Comparison of ENCODE assay signal across 19 cellular contexts in the genomic region with DNA sequence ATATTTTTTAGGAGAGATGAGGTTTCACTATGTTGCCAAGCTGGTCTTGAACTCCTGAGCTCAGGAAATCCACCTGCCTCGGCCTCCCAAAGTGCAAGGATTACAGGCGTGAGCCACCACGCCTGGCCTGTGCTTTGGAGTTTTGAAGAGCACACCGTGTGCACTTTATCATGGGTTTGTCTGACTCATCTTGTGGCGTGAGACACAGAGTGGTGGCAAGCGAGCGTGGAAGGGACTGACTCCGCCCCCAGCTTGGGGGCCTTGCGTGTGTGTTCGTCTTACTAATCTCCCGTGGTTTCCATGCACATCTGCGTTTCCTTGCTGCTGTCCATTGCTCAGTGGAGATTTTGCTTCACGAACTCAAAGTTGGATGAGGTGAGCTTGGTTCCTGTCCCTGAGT. TPM values are rescaled to one million over a fixed set of nuclear protein-coding genes. Genes with fewer than 3 reads are reported as not detected.
A peak's percentile ranks its signal among the peaks of the same experiment; 100 is the strongest.
DNase-seq lines count a peak whose midpoint lies in the region; ATAC-seq, FAIRE-seq and TF ChIP-seq lines count a peak whose summit lies in the region.
"Had no signal": no experiment of that assay in that cellular context is flagged by ENCODE, and none has a peak within 500 bp of the region (broad histone marks: within the 10 kb centered on the region; RNA-seq: fewer than 3 reads in every experiment).

No MANE protein-coding gene starts in this region.

- H3K27ac ChIP-seq in trophoblast cell (ENCODE audit: low read depth, low read length) (no peak overlapping the region), kidney (ENCODE audit: low read depth in 2 of 2, low read length in 2 of 2) (no peak overlapping the region)
- H3K27ac ChIP-seq: KMS-11, RWPE1, SJCRH30 had no signal

- ATAC-seq in activated naive CD8-positive, alpha-beta T cell treated with anti-CD3 and anti-CD28 coated beads, Interleukin-2, amount 50 U/mL, for 24 hours = peak; percentile 49
- ATAC-seq: PC-3 had no signal

- no peaks in the 10 kb centered on the region for H3K79me1 ChIP-seq in trophoblast cell (ENCODE audit: low read length)

- no peak overlapping the region for H4K91ac ChIP-seq in trophoblast cell (ENCODE audit: low read depth, low read length)

- no peak overlapping the region for H3K9ac ChIP-seq in trophoblast cell (ENCODE audit: low read length)
- no peak overlapping the region for H3K9ac ChIP-seq in kidney (ENCODE audit: low read length in 2 of 2)
- H3K9ac ChIP-seq: KMS-11 had no signal

- H3K18ac ChIP-seq in trophoblast cell (ENCODE audit: low read length) = peak overlapping the region; percentile 25

- peak; percentile 20 for DNase-seq in activated naive CD8-positive, alpha-beta T cell treated with anti-CD3 and anti-CD28 coated beads, Interleukin-2, amount 50 U/mL, for 24 hours
- DNase-seq in activated naive CD8-positive, alpha-beta T cell treated with anti-CD3 and anti-CD28 coated beads for 36 hours = no peak
- DNase-seq in RPMI7951 (ENCODE audit: low read depth) (peak; percentile 47), bronchial epithelial cell (ENCODE audit: low read depth) (no peak), trophoblast cell (no peak), kidney (no peak)
- DNase-seq in activated effector memory CD4-positive, alpha-beta T cell treated with anti-CD3 and anti-CD28 coated beads, Interleukin-2, amount 50 U/mL, for 16 hours = no peak
- DNase-seq: ACHN, DMS79, NCI-H1092, NCI-H1436 treated with DMSO at 0.1 percent for 48 hours, NCI-H2029, NCI-H345, NCI-H526, PC-3, SJCRH30 had no signal

- H2BK12ac ChIP-seq in trophoblast cell (ENCODE audit: low read length) = no peak overlapping the region

- no peak overlapping the region for H4K8ac ChIP-seq in trophoblast cell (ENCODE audit: low read depth, low read length)

- no peak overlapping the region for H2BK120ac ChIP-seq in trophoblast cell (ENCODE audit: insufficient read depth, low read length, poor library complexity)

- H3K36me3 ChIP-seq in bronchial epithelial cell (ENCODE audit: control insufficient read depth, insufficient read depth, low read length) (peaks cover 39% of the 10 kb centered on the region), trophoblast cell (ENCODE audit: control insufficient read depth in 1 of 2, insufficient read depth in 2 of 2, low read length in 2 of 2) (peaks cover 56 to 77% of the 10 kb centered on the region in 2 experiments), kidney (ENCODE audit: control insufficient read depth in 1 of 2, insufficient read depth in 2 of 2, low read length in 2 of 2) (peaks cover 41 to 52% of the 10 kb centered on the region in 2 donors)

- peaks cover 33% of the 10 kb centered on the region for H3K36me3 Mint-ChIP-seq in activated naive CD8-positive, alpha-beta T cell treated with anti-CD3 and anti-CD28 coated beads, Interleukin-2, amount 50 U/mL, for 24 hours (ENCODE audit: low read depth)
- H3K36me3 Mint-ChIP-seq in activated naive CD8-positive, alpha-beta T cell treated with anti-CD3 and anti-CD28 coated beads for 36 hours = peaks cover 17% of the 10 kb centered on the region

- H3K4me3 Mint-ChIP-seq in activated naive CD8-positive, alpha-beta T cell treated with anti-CD3 and anti-CD28 coated beads, Interleukin-2, amount 50 U/mL, for 24 hours = no peak overlapping the region
- H3K4me3 Mint-ChIP-seq in activated naive CD8-positive, alpha-beta T cell treated with anti-CD3 and anti-CD28 coated beads for 36 hours = no peak overlapping the region
- H3K4me3 Mint-ChIP-seq: CD14-positive monocyte had no signal

- no peak overlapping the region for H3K4ac ChIP-seq in trophoblast cell (ENCODE audit: low read depth, low read length)

- H3K4me2 ChIP-seq in trophoblast cell (ENCODE audit: low read length) = no peak overlapping the region
- H3K4me2 ChIP-seq: KMS-11 had no signal

- H3K4me1 ChIP-seq in trophoblast cell (ENCODE audit: control insufficient read depth in 1 of 2, insufficient read depth in 2 of 2, low read length in 2 of 2) (no peaks in the 10 kb centered on the region), kidney (ENCODE audit: control insufficient read depth in 1 of 2, insufficient read depth in 1 of 2, low read depth in 1 of 2, low read length in 2 of 2) (no peaks in the 10 kb centered on the region)
- H3K4me1 ChIP-seq: SJCRH30 had no signal

- no peaks in the 10 kb centered on the region for H3K79me2 ChIP-seq in trophoblast cell (ENCODE audit: control insufficient read depth, insufficient read depth, low read length, poor library complexity)

- no peaks in the 10 kb centered on the region for H3K27me3 Mint-ChIP-seq in activated naive CD8-positive, alpha-beta T cell treated with anti-CD3 and anti-CD28 coated beads, Interleukin-2, amount 50 U/mL, for 24 hours
- no peaks in the 10 kb centered on the region for H3K27me3 Mint-ChIP-seq in activated naive CD8-positive, alpha-beta T cell treated with anti-CD3 and anti-CD28 coated beads for 36 hours

- peaks cover 5% of the 10 kb centered on the region for H3K4me1 Mint-ChIP-seq in activated naive CD8-positive, alpha-beta T cell treated with anti-CD3 and anti-CD28 coated beads, Interleukin-2, amount 50 U/mL, for 24 hours
- peaks cover 10% of the 10 kb centered on the region for H3K4me1 Mint-ChIP-seq in activated naive CD8-positive, alpha-beta T cell treated with anti-CD3 and anti-CD28 coated beads for 36 hours
- H3K4me1 Mint-ChIP-seq: CD14-positive monocyte had no signal

- peak; percentile 47 for FAIRE-seq in bronchial epithelial cell (lab: Jason Lieb, UNC)
- FAIRE-seq in kidney (lab: Jason Lieb, UNC) = no peak

- intact Hi-C loops in kidney (cut with DNase I) = no loop called here

- H2AK5ac ChIP-seq in trophoblast cell (ENCODE audit: low read length) = no peak overlapping the region

- no peaks in the 10 kb centered on the region for H3K9me3 Mint-ChIP-seq in activated naive CD8-positive, alpha-beta T cell treated with anti-CD3 and anti-CD28 coated beads, Interleukin-2, amount 50 U/mL, for 24 hours
- H3K9me3 Mint-ChIP-seq in activated naive CD8-positive, alpha-beta T cell treated with anti-CD3 and anti-CD28 coated beads for 36 hours = no peaks in the 10 kb centered on the region

- H3K9me3 ChIP-seq in trophoblast cell (ENCODE audit: insufficient read depth, low read depth, low read length) (peaks cover 2% of the 10 kb centered on the region), kidney (ENCODE audit: control insufficient read depth in 1 of 2, low read length in 2 of 2) (no peaks in the 10 kb centered on the region)
- H3K9me3 ChIP-seq: SJCRH30 had no signal

- no CpG with 5 or more reads among the region's 13 CpGs for WGBS in trophoblast cell (ENCODE audit: extremely low coverage, insufficient coverage, insufficient read length)

- H3K4me3 ChIP-seq in bronchial epithelial cell (ENCODE audit: low read depth, low read length) (no peak overlapping the region), trophoblast cell (ENCODE audit: low read depth, low read length) (no peak overlapping the region), kidney (ENCODE audit: low read length in 2 of 2) (no peak overlapping the region)
- H3K4me3 ChIP-seq: SJCRH30 had no signal

- no peak overlapping the region for H3K27ac Mint-ChIP-seq in activated naive CD8-positive, alpha-beta T cell treated with anti-CD3 and anti-CD28 coated beads, Interleukin-2, amount 50 U/mL, for 24 hours
- H3K27ac Mint-ChIP-seq in activated naive CD8-positive, alpha-beta T cell treated with anti-CD3 and anti-CD28 coated beads for 36 hours = no peak overlapping the region

- TF ChIP-seq CTCF in bronchial epithelial cell (IDR thresholded peaks at IDR 0.05; ENCODE audit: insufficient read depth, low read length, severe bottlenecking) (no peak), kidney (IDR thresholded peaks at IDR 0.05; ENCODE audit: borderline replicate concordance, extremely low read depth, insufficient read depth) (no peak)

- H3K27me3 ChIP-seq in bronchial epithelial cell (ENCODE audit: control insufficient read depth, insufficient read depth, low read length) = no peaks in the 10 kb centered on the region
- no peaks in the 10 kb centered on the region for H3K27me3 ChIP-seq in trophoblast cell (ENCODE audit: insufficient read depth, low read length)
- H3K27me3 ChIP-seq: SJCRH30 had no signal

- H3K23ac ChIP-seq in trophoblast cell (ENCODE audit: low read length) = no peak overlapping the region

- no peak overlapping the region for H3K14ac ChIP-seq in trophoblast cell (ENCODE audit: low read length)

- no peak overlapping the region for H2BK5ac ChIP-seq in trophoblast cell (ENCODE audit: low read depth, low read length, poor library complexity)

- H4K12ac ChIP-seq in trophoblast cell (ENCODE audit: low read depth, low read length) = no peak overlapping the region

- H2AFZ ChIP-seq in trophoblast cell (ENCODE audit: insufficient read depth, low read length, poor library complexity) = no peak overlapping the region

RNA-seq across cellular contexts. Expression of a gene that starts 22.9 kb away (rescaled TPM):
- 10 to 100 TPM; 14.4 to 17.0 TPM for total RNA-seq in activated naive CD8-positive, alpha-beta T cell treated with anti-CD3 and anti-CD28 coated beads for 36 hours
- 3.2 and 4.7 TPM in 2 replicates for total RNA-seq in RPMI7951 (2014; rRNA removed; shearing (Covaris generic))
- total RNA-seq in bronchial epithelial cell (3.9 and 5.0 TPM in 2 replicates), kidney (20.0 TPM)
- polyA plus RNA-seq in trophoblast cell (2013) = 12.5 and 12.7 TPM in 2 replicates
- 2.9 TPM for polyA plus RNA-seq in kidney (ENCODE audit: insufficient read depth, low read depth, low replicate concordance)

RNA-seq across cellular contexts. Expression of a gene that starts 23.2 kb away (rescaled TPM):
- 1 to 10 TPM; 7.1 to 9.5 TPM for total RNA-seq in activated naive CD8-positive, alpha-beta T cell treated with anti-CD3 and anti-CD28 coated beads for 36 hours
- 4.9 and 9.4 TPM in 2 replicates for total RNA-seq in RPMI7951 (2014; rRNA removed; shearing (Covaris generic))
- 10.8 and 12.4 TPM in 2 replicates for total RNA-seq in bronchial epithelial cell
- 8.5 and 9.0 TPM in 2 replicates for polyA plus RNA-seq in trophoblast cell (2013)
- total RNA-seq in kidney = 38.0 TPM
- 13.5 TPM for polyA plus RNA-seq in kidney (ENCODE audit: insufficient read depth, low read depth, low replicate concordance)

RNA-seq across cellular contexts. Expression of a gene that starts 43.0 kb away (rescaled TPM):
- 10 to 100 TPM; 91.4 to 96.2 TPM for total RNA-seq in activated naive CD8-positive, alpha-beta T cell treated with anti-CD3 and anti-CD28 coated beads for 36 hours
- total RNA-seq in RPMI7951 (2014; rRNA removed; shearing (Covaris generic)) = 140 and 148 TPM in 2 replicates
- total RNA-seq in bronchial epithelial cell (55.0 and 59.2 TPM in 2 replicates), kidney (89.3 TPM)
- 156 and 161 TPM in 2 replicates for polyA plus RNA-seq in trophoblast cell (2013)
- polyA plus RNA-seq in kidney (ENCODE audit: insufficient read depth, low read depth, low replicate concordance) = 32.8 TPM

Comparison
In these comparisons a context has a peak if more than half of its experiments do, and no peak if none do; other contexts are left out.
1. DNase-seq: peak in activated naive CD8-positive, alpha-beta T cell treated with anti-CD3 and anti-CD28 coated beads, Interleukin-2, amount 50 U/mL, for 24 hours (single experiment) and RPMI7951 (single experiment); none in activated naive CD8-positive, alpha-beta T cell treated with anti-CD3 and anti-CD28 coated beads for 36 hours (single experiment), bronchial epithelial cell (single experiment), trophoblast cell (0 of 2), kidney (single experiment) and activated effector memory CD4-positive, alpha-beta T cell treated with anti-CD3 and anti-CD28 coated beads, Interleukin-2, amount 50 U/mL, for 16 hours (single experiment).